In the genomic region with DNA sequence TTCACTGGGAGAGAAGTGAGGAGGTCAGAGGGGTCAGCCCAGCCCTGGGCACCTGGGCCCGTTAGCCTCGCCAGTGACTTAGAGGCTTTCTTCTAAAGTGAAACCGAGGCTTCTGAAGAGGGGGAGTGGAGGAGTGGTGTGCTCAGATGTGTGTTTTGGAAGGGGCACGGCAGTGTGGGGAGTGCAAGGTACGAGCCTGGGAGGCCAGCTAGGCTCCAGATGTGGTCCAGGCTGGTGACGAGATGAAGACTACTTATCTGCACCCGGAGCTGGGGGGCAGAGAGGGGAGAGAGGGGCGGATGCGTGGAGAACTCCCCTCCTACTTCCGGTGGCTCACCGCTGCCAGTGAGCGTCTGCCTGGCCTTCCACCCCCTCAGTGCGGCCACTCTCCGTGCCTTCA, we compare ENCODE assay signal across 1 cellular context.
TF ChIP-seq lines count a peak whose summit lies in the region.

No MANE protein-coding gene starts in this region.

TF ChIP-seq in K562, 482 proteins besides CTCF, POLR2A, EP300 and RAD21 (continued from another document):
- TF ChIP-seq, protein P1, sequence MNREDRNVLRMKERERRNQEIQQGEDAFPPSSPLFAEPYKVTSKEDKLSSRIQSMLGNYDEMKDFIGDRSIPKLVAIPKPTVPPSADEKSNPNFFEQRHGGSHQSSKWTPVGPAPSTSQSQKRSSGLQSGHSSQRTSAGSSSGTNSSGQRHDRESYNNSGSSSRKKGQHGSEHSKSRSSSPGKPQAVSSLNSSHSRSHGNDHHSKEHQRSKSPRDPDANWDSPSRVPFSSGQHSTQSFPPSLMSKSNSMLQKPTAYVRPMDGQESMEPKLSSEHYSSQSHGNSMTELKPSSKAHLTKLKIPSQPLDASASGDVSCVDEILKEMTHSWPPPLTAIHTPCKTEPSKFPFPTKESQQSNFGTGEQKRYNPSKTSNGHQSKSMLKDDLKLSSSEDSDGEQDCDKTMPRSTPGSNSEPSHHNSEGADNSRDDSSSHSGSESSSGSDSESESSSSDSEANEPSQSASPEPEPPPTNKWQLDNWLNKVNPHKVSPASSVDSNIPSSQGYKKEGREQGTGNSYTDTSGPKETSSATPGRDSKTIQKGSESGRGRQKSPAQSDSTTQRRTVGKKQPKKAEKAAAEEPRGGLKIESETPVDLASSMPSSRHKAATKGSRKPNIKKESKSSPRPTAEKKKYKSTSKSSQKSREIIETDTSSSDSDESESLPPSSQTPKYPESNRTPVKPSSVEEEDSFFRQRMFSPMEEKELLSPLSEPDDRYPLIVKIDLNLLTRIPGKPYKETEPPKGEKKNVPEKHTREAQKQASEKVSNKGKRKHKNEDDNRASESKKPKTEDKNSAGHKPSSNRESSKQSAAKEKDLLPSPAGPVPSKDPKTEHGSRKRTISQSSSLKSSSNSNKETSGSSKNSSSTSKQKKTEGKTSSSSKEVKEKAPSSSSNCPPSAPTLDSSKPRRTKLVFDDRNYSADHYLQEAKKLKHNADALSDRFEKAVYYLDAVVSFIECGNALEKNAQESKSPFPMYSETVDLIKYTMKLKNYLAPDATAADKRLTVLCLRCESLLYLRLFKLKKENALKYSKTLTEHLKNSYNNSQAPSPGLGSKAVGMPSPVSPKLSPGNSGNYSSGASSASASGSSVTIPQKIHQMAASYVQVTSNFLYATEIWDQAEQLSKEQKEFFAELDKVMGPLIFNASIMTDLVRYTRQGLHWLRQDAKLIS (CRISPR knock-in tag; IDR thresholded peaks at IDR 0.05): no peak
- TF ChIP-seq, protein P2, sequence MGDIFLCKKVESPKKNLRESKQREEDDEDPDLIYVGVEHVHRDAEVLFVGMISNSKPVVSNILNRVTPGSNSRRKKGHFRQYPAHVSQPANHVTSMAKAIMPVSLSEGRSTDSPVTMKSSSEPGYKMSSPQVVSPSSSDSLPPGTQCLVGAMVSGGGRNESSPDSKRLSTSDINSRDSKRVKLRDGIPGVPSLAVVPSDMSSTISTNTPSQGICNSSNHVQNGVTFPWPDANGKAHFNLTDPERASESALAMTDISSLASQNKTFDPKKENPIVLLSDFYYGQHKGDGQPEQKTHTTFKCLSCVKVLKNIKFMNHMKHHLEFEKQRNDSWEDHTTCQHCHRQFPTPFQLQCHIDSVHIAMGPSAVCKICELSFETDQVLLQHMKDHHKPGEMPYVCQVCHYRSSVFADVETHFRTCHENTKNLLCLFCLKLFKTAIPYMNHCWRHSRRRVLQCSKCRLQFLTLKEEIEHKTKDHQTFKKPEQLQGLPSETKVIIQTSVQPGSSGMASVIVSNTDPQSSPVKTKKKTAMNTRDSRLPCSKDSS (IDR thresholded peaks at IDR 0.05; ENCODE audit: low read depth, partially characterized antibody): no peak
- TF ChIP-seq, protein P3, sequence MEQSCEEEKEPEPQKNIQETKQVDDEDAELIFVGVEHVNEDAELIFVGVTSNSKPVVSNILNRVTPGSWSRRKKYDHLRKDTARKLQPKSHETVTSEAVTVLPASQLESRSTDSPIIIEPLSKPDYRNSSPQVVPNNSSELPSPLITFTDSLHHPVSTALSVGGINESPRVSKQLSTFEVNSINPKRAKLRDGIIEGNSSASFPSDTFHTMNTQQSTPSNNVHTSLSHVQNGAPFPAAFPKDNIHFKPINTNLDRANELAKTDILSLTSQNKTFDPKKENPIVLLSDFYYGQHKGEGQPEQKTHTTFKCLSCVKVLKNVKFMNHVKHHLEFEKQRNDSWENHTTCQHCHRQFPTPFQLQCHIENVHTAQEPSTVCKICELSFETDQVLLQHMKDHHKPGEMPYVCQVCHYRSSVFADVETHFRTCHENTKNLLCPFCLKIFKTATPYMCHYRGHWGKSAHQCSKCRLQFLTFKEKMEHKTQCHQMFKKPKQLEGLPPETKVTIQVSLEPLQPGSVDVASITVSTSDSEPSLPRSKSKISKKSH (CRISPR knock-in tag; IDR thresholded peaks at IDR 0.05): no peak
- no peak for TF ChIP-seq SIRT6 (IDR thresholded peaks at IDR 0.05; ENCODE audit: low read depth, low read length)
